In the genomic region with DNA sequence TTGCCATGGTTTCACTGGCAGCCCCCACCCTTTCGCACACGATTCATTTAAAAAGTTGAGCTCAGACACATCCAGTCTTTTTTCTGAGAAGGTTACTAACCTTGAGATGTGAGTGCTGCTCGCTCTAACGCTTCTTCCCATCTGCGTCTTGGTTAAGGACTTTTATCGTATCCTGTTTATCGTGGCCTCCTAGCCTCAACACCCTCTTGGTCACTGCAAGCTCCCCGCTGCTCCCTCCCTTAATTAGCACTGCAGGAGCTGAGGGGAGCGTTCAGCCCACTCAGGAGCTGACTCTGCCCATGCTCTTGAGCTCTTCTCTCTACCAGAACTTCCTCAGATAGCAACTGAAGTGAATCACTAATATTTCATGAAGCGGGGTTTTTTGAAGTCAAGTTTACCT, we compare ENCODE assay signal across 17 cellular contexts. TPM values are rescaled to one million over a fixed set of nuclear protein-coding genes. Genes with fewer than 3 reads are reported as not detected.
DNase-seq lines count a peak whose midpoint lies in the region; ATAC-seq, FAIRE-seq and TF ChIP-seq lines count a peak whose summit lies in the region.
"Had no signal": no experiment of that assay in that cellular context is flagged by ENCODE, and none has a peak within 500 bp of the region (broad histone marks: within the 10 kb centered on the region; RNA-seq: fewer than 3 reads in every experiment).

No MANE protein-coding gene starts in this region.

- POLR2A ChIA-PET in activated CD4-positive, alpha-beta T cell treated with anti-CD3 and anti-CD28 coated beads, Interleukin-2, amount 10 ng/mL, durations not matched to agents 7 days and 5 days (lab: Charles Lee) = interaction anchor here (0.6 to 1.6 kb wide), 5 partner anchors 10 to 123 kb away, joined by 3 to 14 read pairs (median 3); no protein-coding TSS in a partner anchor
- POLR2A ChIA-PET in GM12878 (lab: Charles Lee) = interaction anchor here (0.5 to 1.2 kb wide), 2 partner anchors 40 to 1159 kb away, joined by 4 to 5 read pairs; partner anchors contain the start of gene CCDC102B

- no peaks in the 10 kb centered on the region; the same call in 2 of the 3 replicates for H3K9me3 ChIP-seq in GM12878 (replicated peaks; ENCODE audit: control insufficient read depth, insufficient read depth, low read length)
- peaks cover 0 to 7% (median 0%) of the 10 kb centered on the region in 8 donors for H3K9me3 ChIP-seq in spleen
- peaks cover 0 to 5% (median 0%) of the 10 kb centered on the region in 11 donors for H3K9me3 ChIP-seq in heart right ventricle
- H3K9me3 ChIP-seq: sigmoid colon, SK-N-SH had no signal

- H3K4me3 ChIP-seq in GM12878 (no peak overlapping the region), spleen (peak overlapping the region in 7 of 8 donors; percentile 16 to 61 (median 18)), heart right ventricle (peak overlapping the region in 1 of 10 donors; percentile 35)
- H3K4me3 ChIP-seq: sigmoid colon had no signal

- intact Hi-C loops in GM12878 (cut with micrococcal nuclease; ENCODE audit: unreplicated experiment) = no loop called here
- intact Hi-C loops in spleen (cut with DNase I; ENCODE audit: low total_unique reads) = no loop called here
- intact Hi-C loops in heart right ventricle (cut with DNase I) = no loop called here

- ATAC-seq in HG03460 (IDR thresholded peaks at IDR 0.05; ENCODE audit: unreplicated experiment) (peak; percentile 20), GM12878 (peak; percentile 17), HG02763 (IDR thresholded peaks at IDR 0.05; ENCODE audit: unreplicated experiment) (no peak), GM19467 (IDR thresholded peaks at IDR 0.05; ENCODE audit: unreplicated experiment) (no peak), heart right ventricle (no peak)

- H3K36me3 ChIP-seq in GM12878 (ENCODE audit: control insufficient read depth in 2 of 2, insufficient read depth in 2 of 2, low read length in 1 of 2) (no peaks in the 10 kb centered on the region), spleen (no peaks in the 10 kb centered on the region), heart right ventricle (no peaks in the 10 kb centered on the region)
- H3K36me3 ChIP-seq: sigmoid colon had no signal

- peak; percentile 37 for DNase-seq in activated CD4-positive, alpha-beta T cell treated with anti-CD3 and anti-CD28 coated beads, Interleukin-2, amount 10 ng/mL, durations not matched to agents 7 days and 5 days
- DNase-seq in activated CD4-positive, alpha-beta T cell treated with anti-CD3 and anti-CD28 coated beads for 1 hour = no peak
- DNase-seq in GM12878 (ENCODE audit: low read depth, low spot score) = no peak
- DNase-seq in spleen = no peak
- DNase-seq in heart right ventricle = no peak
- DNase-seq: DMS 273 treated with DMSO at 0.1 percent for 48 hours, Kasumi-1, naive B cell, NCI-H2081 treated with DMSO at 0.1 percent for 48 hours, sigmoid colon, SK-N-SH had no signal

- H3K79me2 ChIP-seq in GM12878 (ENCODE audit: control insufficient read depth, insufficient read depth, low read length) = no peaks in the 10 kb centered on the region

- H3K27ac ChIP-seq in GM12878 (ENCODE audit: control insufficient read depth, insufficient read depth) (peak overlapping the region; percentile 53), spleen (peak overlapping the region in 7 of 8 donors; percentile 41 to 81 (median 68)), heart right ventricle (peak overlapping the region in 1 of 10 donors; percentile 67)

- CTCF ChIA-PET in activated CD4-positive, alpha-beta T cell treated with anti-CD3 and anti-CD28 coated beads, Interleukin-2, amount 10 ng/mL, durations not matched to agents 7 days and 5 days (lab: Charles Lee) = interaction anchor here (0.8 to 1.3 kb wide), 6 partner anchors 9 to 59 kb away, joined by 3 to 4 read pairs (median 4); partner anchors contain the start of gene CD226
- CTCF ChIA-PET in GM12878 (lab: Yijun Ruan, JAX) = interaction anchor here (0.8 to 1.9 kb wide), 5 partner anchors 10 to 1032 kb away, joined by 3 to 6 read pairs (median 4); no protein-coding TSS in a partner anchor

- H3K27ac Mint-ChIP-seq in activated CD4-positive, alpha-beta T cell treated with anti-CD3 and anti-CD28 coated beads, Interleukin-2, amount 10 ng/mL, durations not matched to agents 7 days and 5 days = no peak overlapping the region
- H3K27ac Mint-ChIP-seq: dendritic cell treated with granulocyte-macrophage colony-stimulating factor and Interleukin-4, amounts not matched to agents 40 ng/mL and 50 ng/mL, for 4 days; naive B cell had no signal

- 0 out of 2 replicates have a peak overlapping the region, but pooled peaks have one; percentile 2 for H3K9ac ChIP-seq in GM12878 (ENCODE audit: control insufficient read depth, insufficient read depth, low read length)
- H3K9ac ChIP-seq: SK-N-SH had no signal

- peaks cover 27% of the 10 kb centered on the region for H3K36me3 Mint-ChIP-seq in activated CD4-positive, alpha-beta T cell treated with anti-CD3 and anti-CD28 coated beads, Interleukin-2, amount 10 ng/mL, durations not matched to agents 7 days and 5 days (ENCODE audit: low read depth)
- H3K36me3 Mint-ChIP-seq: naive B cell had no signal

- RAD21 ChIA-PET in GM12878 (lab: Charles Lee; ENCODE audit: unreplicated experiment) = interaction anchor here (1.1 to 1.6 kb wide), 4 partner anchors 11 to 114 kb away, joined by 3 to 7 read pairs (median 5); no protein-coding TSS in a partner anchor

- no peak overlapping the region for H3K4me3 Mint-ChIP-seq in activated CD4-positive, alpha-beta T cell treated with anti-CD3 and anti-CD28 coated beads, Interleukin-2, amount 10 ng/mL, durations not matched to agents 7 days and 5 days
- H3K4me3 Mint-ChIP-seq: dendritic cell treated with granulocyte-macrophage colony-stimulating factor and Interleukin-4, amounts not matched to agents 40 ng/mL and 50 ng/mL, for 4 days; naive B cell had no signal

- SMC1A ChIA-PET in GM12878 (lab: Charles Lee; ENCODE audit: uncharacterized antibody, unreplicated experiment) = interaction anchor here (0.7 to 1.7 kb wide), 15 partner anchors 13 to 115 kb away, joined by 3 to 9 read pairs (median 3); no protein-coding TSS in a partner anchor

- H3K27me3 Mint-ChIP-seq in activated CD4-positive, alpha-beta T cell treated with anti-CD3 and anti-CD28 coated beads, Interleukin-2, amount 10 ng/mL, durations not matched to agents 7 days and 5 days = no peaks in the 10 kb centered on the region
- H3K27me3 Mint-ChIP-seq: dendritic cell treated with granulocyte-macrophage colony-stimulating factor and Interleukin-4, amounts not matched to agents 40 ng/mL and 50 ng/mL, for 4 days; naive B cell had no signal

- peaks cover 5% of the 10 kb centered on the region for H3K9me3 Mint-ChIP-seq in activated CD4-positive, alpha-beta T cell treated with anti-CD3 and anti-CD28 coated beads, Interleukin-2, amount 10 ng/mL, durations not matched to agents 7 days and 5 days
- H3K9me3 Mint-ChIP-seq: dendritic cell treated with granulocyte-macrophage colony-stimulating factor and Interleukin-4, amounts not matched to agents 40 ng/mL and 50 ng/mL, for 4 days had no signal

- TF ChIP-seq CTCF in GM12878 (IDR thresholded peaks at IDR 0.05 in 2 of 3, conservative IDR thresholded peaks at IDR 0.05 in 1 of 3; ENCODE audit: control insufficient read depth in 2 of 3, extremely low read depth in 1 of 3, insufficient read depth in 1 of 3, low read depth in 3 of 3, low read length in 3 of 3) (no peak), spleen (IDR thresholded peaks at IDR 0.05 in 8 of 11, conservative IDR thresholded peaks at IDR 0.05 in 3 of 11) (no peak), heart right ventricle (IDR thresholded peaks at IDR 0.05) (no peak)

- H2AFZ ChIP-seq in GM12878 (ENCODE audit: control insufficient read depth, low read depth, low read length) = no peak overlapping the region; the same call in 1 of the 2 replicates

- no peak for TF ChIP-seq EP300 in GM12878 (IDR thresholded peaks at IDR 0.05; ENCODE audit: borderline replicate concordance in 1 of 2, control insufficient read depth in 1 of 2, low read depth in 2 of 2, low read length in 2 of 2)

- no peak for TF ChIP-seq RAD21 in GM12878 (IDR thresholded peaks at IDR 0.05; ENCODE audit: insufficient read depth, low read depth, low read length)

- no peaks in the 10 kb centered on the region for H4K20me1 ChIP-seq in GM12878 (ENCODE audit: control insufficient read depth, insufficient read depth)

- no peak for TF ChIP-seq POLR2A in GM12878 (IDR thresholded peaks at IDR 0.05; ENCODE audit: low read depth, low read length)
- no peak for TF ChIP-seq POLR2A in spleen (IDR thresholded peaks at IDR 0.05)

- no peak for FAIRE-seq in GM12878 (lab: Jason Lieb, UNC)
- FAIRE-seq: frontal cortex, islet of Langerhans had no signal

- H3K27me3 ChIP-seq in GM12878 (replicated peaks in 1 of 2; ENCODE audit: control insufficient read depth in 2 of 2, insufficient read depth in 2 of 2, low read length in 1 of 2) = no peaks in the 10 kb centered on the region
- H3K27me3 ChIP-seq in spleen (replicated peaks in 1 of 7) = no peaks in the 10 kb centered on the region
- H3K27me3 ChIP-seq in heart right ventricle = no peaks in the 10 kb centered on the region
- H3K27me3 ChIP-seq: sigmoid colon had no signal

- peak overlapping the region; percentile 35 for H3K4me2 ChIP-seq in GM12878 (ENCODE audit: control insufficient read depth, insufficient read depth)
- H3K4me2 ChIP-seq: SK-N-SH had no signal

- H3K4me1 ChIP-seq in GM12878 (ENCODE audit: control insufficient read depth, insufficient read depth, low read length) (peaks cover 36% of the 10 kb centered on the region), spleen (peaks cover 9 to 55% (median 25%) of the 10 kb centered on the region in 6 donors), heart right ventricle (peaks cover 0 to 20% (median 0%) of the 10 kb centered on the region in 9 donors)

- H3K4me1 Mint-ChIP-seq in activated CD4-positive, alpha-beta T cell treated with anti-CD3 and anti-CD28 coated beads, Interleukin-2, amount 10 ng/mL, durations not matched to agents 7 days and 5 days = peaks cover 24% of the 10 kb centered on the region

- BruUV-seq in GM12878 (replicated peaks; lab: Mats Ljungman, UMichigan) = no TSS peak

- in situ Hi-C loops in GM12878 (cut with MboI) = no loop called here

- WGBS in GM12878 (ENCODE audit: insufficient coverage, insufficient replicate concordance, low lambda C conversion rate, missing lambda C conversion rate) = 88% methylated on average over 10 of the region's 10 CpGs
- WGBS in spleen, 5 donors = 44 to 61% (median 57%) methylated on average over 10 of the region's 10 CpGs
- WGBS in heart right ventricle, 2 donors = 71 to 75% methylated on average over 10 of the region's 10 CpGs

RNA-seq across cellular contexts. Expression of gene CD226, which starts 9.0 kb away (rescaled TPM):
- total RNA-seq in activated CD4-positive, alpha-beta T cell treated with anti-CD3 and anti-CD28 coated beads, Interleukin-2, amount 10 ng/mL, durations not matched to agents 7 days and 5 days = 100 to 1,000 TPM; 113 to 126 TPM
- 158 and 176 TPM in 2 replicates for total RNA-seq in GM12878 (2013; cell fraction: nucleolus; rRNA removed)
- total RNA-seq in GM12878 (2014; rRNA removed) (53.3 and 61.5 TPM in 2 replicates), GM12878 (2014; rRNA removed; fragmentation: Illumina TruSeq; extraction: Trizol) (63.9 and 68.8 TPM in 2 replicates), GM12878 (2021) (56.2 and 60.3 TPM in 2 replicates), spleen (10 to 100 TPM; 23.4 to 51.4 (median 40.0) TPM), heart right ventricle (1 to 10 TPM in 6 of 10 donors, under 1 TPM in 4; 0.40 to 4.1 (median 1.3) TPM)
- 24.3 TPM for polyA plus RNA-seq in GM12878 (2011; ENCODE audit: low read depth)
- polyA plus RNA-seq in GM12878 (2011; rRNA removed) (67.2 and 84.8 TPM in 2 replicates), GM12878 (2014; fragmentation: Illumina TruSeq; extraction: Trizol) (56.6 and 62.8 TPM in 2 replicates), GM12878 (2014; fragmentation: Nextera tagmentation; extraction: Ambion mirVana) (10 to 100 TPM; 12.9 to 18.2 TPM), GM12878 (2014; rRNA removed) (38.5 and 41.3 TPM in 2 replicates), GM12878 (2016; fragmentation: Nextera tagmentation; extraction: Ambion mirVana) (10 to 100 TPM; 22.7 to 23.5 TPM), spleen (1 to 10 TPM in 2 of 3 donors, under 1 TPM in 1; 0.91 to 1.8 (median 1.4) TPM), heart right ventricle (under 1 TPM; 0.19 to 0.22 TPM)
- 28.2 and 43.4 TPM in 2 replicates for polyA plus RNA-seq in GM12878 (2011; cell fraction: cytosol; rRNA removed)
- 20.7 and 33.5 TPM in 2 replicates for polyA plus RNA-seq in GM12878 (2011; cell fraction: nucleus; rRNA removed)
- polyA plus RNA-seq in GM12878 (2012) = 40.8 and 67.0 TPM in 2 replicates
- polyA minus RNA-seq in GM12878 (2011; rRNA and poly(A)+ RNA removed) = 106 and 148 TPM in 2 replicates
- 23.1 and 25.7 TPM in 2 replicates for polyA minus RNA-seq in GM12878 (2011; cell fraction: cytosol; rRNA and poly(A)+ RNA removed)
- 29.5 and 39.7 TPM in 2 replicates for polyA minus RNA-seq in GM12878 (2011; cell fraction: nucleus; rRNA and poly(A)+ RNA removed)

Comparison
In these comparisons a context has a peak if more than half of its experiments do, and no peak if none do; other contexts are left out.
1. ATAC-seq: peak in HG03460 (single experiment) and GM12878 (single experiment); none in HG02763 (single experiment), GM19467 (single experiment) and heart right ventricle (0 of 8).
2. RNA of gene CD226, which starts 9.0 kb away (total RNA-seq): 113 to 126 TPM in activated CD4-positive, alpha-beta T cell treated with anti-CD3 and anti-CD28 coated beads, Interleukin-2, amount 10 ng/mL, durations not matched to agents 7 days and 5 days, 53.3 to 176 TPM in GM12878 and 23.4 to 51.4 TPM in spleen; 0.40 to 4.1 TPM in heart right ventricle; every median in the first group is over 4 times any median in the second.